Comparison of ENCODE assay signal across 1 cellular context in the genomic region with DNA sequence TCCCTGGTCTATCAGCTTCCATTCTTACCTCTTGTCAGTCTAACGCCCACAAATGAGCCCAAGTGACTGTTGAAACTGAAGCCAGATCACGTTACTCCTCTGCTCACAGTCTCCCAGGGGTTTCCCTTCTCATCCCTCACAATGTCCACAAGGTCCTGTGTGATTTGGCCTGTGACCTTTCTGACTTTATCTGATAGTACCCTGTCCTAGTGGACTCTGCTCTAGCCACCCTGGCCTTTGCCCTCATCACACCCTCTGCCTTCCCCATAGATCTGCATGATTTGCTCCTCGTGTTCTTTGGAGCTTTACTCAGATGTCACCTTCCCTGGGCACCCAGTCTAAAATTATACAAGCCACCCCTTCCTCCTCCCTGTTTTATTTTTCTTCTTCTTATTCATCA.
TF ChIP-seq lines count a peak whose summit lies in the region.

No MANE protein-coding gene starts in this region.

TF ChIP-seq in liver, 16 proteins besides CTCF, POLR2A, EP300 and RAD21 (continued from another document):
- TF ChIP-seq, protein P1, sequence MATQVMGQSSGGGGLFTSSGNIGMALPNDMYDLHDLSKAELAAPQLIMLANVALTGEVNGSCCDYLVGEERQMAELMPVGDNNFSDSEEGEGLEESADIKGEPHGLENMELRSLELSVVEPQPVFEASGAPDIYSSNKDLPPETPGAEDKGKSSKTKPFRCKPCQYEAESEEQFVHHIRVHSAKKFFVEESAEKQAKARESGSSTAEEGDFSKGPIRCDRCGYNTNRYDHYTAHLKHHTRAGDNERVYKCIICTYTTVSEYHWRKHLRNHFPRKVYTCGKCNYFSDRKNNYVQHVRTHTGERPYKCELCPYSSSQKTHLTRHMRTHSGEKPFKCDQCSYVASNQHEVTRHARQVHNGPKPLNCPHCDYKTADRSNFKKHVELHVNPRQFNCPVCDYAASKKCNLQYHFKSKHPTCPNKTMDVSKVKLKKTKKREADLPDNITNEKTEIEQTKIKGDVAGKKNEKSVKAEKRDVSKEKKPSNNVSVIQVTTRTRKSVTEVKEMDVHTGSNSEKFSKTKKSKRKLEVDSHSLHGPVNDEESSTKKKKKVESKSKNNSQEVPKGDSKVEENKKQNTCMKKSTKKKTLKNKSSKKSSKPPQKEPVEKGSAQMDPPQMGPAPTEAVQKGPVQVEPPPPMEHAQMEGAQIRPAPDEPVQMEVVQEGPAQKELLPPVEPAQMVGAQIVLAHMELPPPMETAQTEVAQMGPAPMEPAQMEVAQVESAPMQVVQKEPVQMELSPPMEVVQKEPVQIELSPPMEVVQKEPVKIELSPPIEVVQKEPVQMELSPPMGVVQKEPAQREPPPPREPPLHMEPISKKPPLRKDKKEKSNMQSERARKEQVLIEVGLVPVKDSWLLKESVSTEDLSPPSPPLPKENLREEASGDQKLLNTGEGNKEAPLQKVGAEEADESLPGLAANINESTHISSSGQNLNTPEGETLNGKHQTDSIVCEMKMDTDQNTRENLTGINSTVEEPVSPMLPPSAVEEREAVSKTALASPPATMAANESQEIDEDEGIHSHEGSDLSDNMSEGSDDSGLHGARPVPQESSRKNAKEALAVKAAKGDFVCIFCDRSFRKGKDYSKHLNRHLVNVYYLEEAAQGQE (IDR thresholded peaks at IDR 0.05), result no peak
- TF ChIP-seq, protein P2, sequence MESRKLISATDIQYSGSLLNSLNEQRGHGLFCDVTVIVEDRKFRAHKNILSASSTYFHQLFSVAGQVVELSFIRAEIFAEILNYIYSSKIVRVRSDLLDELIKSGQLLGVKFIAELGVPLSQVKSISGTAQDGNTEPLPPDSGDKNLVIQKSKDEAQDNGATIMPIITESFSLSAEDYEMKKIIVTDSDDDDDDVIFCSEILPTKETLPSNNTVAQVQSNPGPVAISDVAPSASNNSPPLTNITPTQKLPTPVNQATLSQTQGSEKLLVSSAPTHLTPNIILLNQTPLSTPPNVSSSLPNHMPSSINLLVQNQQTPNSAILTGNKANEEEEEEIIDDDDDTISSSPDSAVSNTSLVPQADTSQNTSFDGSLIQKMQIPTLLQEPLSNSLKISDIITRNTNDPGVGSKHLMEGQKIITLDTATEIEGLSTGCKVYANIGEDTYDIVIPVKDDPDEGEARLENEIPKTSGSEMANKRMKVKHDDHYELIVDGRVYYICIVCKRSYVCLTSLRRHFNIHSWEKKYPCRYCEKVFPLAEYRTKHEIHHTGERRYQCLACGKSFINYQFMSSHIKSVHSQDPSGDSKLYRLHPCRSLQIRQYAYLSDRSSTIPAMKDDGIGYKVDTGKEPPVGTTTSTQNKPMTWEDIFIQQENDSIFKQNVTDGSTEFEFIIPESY (IDR thresholded peaks at IDR 0.05), result no peak
- peak; percentile 94 to 97 for TF ChIP-seq HNF4A (conservative IDR thresholded peaks at IDR 0.05)
- TF ChIP-seq, protein P3, sequence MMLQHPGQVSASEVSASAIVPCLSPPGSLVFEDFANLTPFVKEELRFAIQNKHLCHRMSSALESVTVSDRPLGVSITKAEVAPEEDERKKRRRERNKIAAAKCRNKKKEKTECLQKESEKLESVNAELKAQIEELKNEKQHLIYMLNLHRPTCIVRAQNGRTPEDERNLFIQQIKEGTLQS (IDR thresholded peaks at IDR 0.05), result no peak
- peak; percentile 83 for TF ChIP-seq HNF4G (IDR thresholded peaks at IDR 0.05)
- no peak for TF ChIP-seq YY1 (IDR thresholded peaks at IDR 0.05)
- peak; percentile 83 for TF ChIP-seq NR2F2 (IDR thresholded peaks at IDR 0.05)
- TF ChIP-seq, protein P4, sequence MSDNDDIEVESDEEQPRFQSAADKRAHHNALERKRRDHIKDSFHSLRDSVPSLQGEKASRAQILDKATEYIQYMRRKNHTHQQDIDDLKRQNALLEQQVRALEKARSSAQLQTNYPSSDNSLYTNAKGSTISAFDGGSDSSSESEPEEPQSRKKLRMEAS (IDR thresholded peaks at IDR 0.05), result no peak
- TF ChIP-seq RXRA (IDR thresholded peaks at IDR 0.05), result peak; percentile 73 to 77
- no peak for TF ChIP-seq SP1 (IDR thresholded peaks at IDR 0.05)
- no peak for TF ChIP-seq GABPA (IDR thresholded peaks at IDR 0.05 in 1 of 2, conservative IDR thresholded peaks at IDR 0.05 in 1 of 2)
- TF ChIP-seq TAF1 (conservative IDR thresholded peaks at IDR 0.05), result no peak
- peak; percentile 22 for TF ChIP-seq FOXA1 (IDR thresholded peaks at IDR 0.05)
- TF ChIP-seq JUND (IDR thresholded peaks at IDR 0.05), result peak in 1 of 2 donors; percentile 23
